Comparison of ENCODE assay signal across 20 cellular contexts in genomic region chr3:185653949-185654757, GRCh38.
A peak's percentile ranks its signal among the peaks of the same experiment; 100 is the strongest.
DNase-seq lines count a peak whose midpoint lies in the region; ATAC-seq, FAIRE-seq and TF ChIP-seq lines count a peak whose summit lies in the region.
"Had no signal": no experiment of that assay in that cellular context is flagged by ENCODE, and none has a peak within 500 bp of the region (broad histone marks: within the 10 kb centered on the region; RNA-seq: fewer than 3 reads in every experiment).

No MANE protein-coding gene starts in this region.

- H2AFZ ChIP-seq in astrocyte (ENCODE audit: low read depth, low read length) (no peak overlapping the region), neural cell (ENCODE audit: low read depth, low read length) (no peak overlapping the region)

- no peak for TF ChIP-seq CTCF in astrocyte (IDR thresholded peaks at IDR 0.05; ENCODE audit: insufficient read depth, low read depth, low read length)
- no peak for TF ChIP-seq CTCF in neural cell (IDR thresholded peaks at IDR 0.05; ENCODE audit: poor library complexity, severe bottlenecking)
- TF ChIP-seq CTCF in tibial nerve (IDR thresholded peaks at IDR 0.05): no peak
- TF ChIP-seq CTCF in left lung (IDR thresholded peaks at IDR 0.05): no peak

- TF ChIP-seq POLR2A in tibial nerve (IDR thresholded peaks at IDR 0.05): no peak

- no peak overlapping the region for H3K4me2 ChIP-seq in astrocyte (ENCODE audit: low read length)
- H3K4me2 ChIP-seq in neural cell (ENCODE audit: low read length): no peak overlapping the region

- no peak overlapping the region for H3K9ac ChIP-seq in astrocyte (ENCODE audit: low read length)
- H3K9ac ChIP-seq in neural cell (ENCODE audit: low read length): no peak overlapping the region

- WGBS in tibial nerve, 2 donors: 82 to 94% methylated on average over 12 of the region's 12 CpGs

- H3K79me2 ChIP-seq in astrocyte (ENCODE audit: insufficient read depth, low read length): no peaks in the 10 kb centered on the region
- no peaks in the 10 kb centered on the region for H3K79me2 ChIP-seq in neural cell (replicated peaks; ENCODE audit: insufficient read depth, low read length)

- TF ChIP-seq EP300 in neural cell (conservative IDR thresholded peaks at IDR 0.05; ENCODE audit: poor library complexity, severe bottlenecking) (no peak), tibial nerve (IDR thresholded peaks at IDR 0.05) (no peak)

- no peak for TF ChIP-seq RAD21 in neural cell (conservative IDR thresholded peaks at IDR 0.05)

- peak overlapping the region; percentile 58 for H3K27ac Mint-ChIP-seq in astrocyte (ENCODE audit: unreplicated experiment)
- H3K27ac Mint-ChIP-seq: B cell; CD4-positive, alpha-beta T cell had no signal

- H3K4me1 ChIP-seq in astrocyte (ENCODE audit: insufficient read depth, low read length) (peaks cover 43% of the 10 kb centered on the region), tibial nerve (peaks cover 5 to 61% (median 35%) of the 10 kb centered on the region in 4 donors), left lung (peaks cover 4 to 5% of the 10 kb centered on the region in 2 donors)

- no peaks in the 10 kb centered on the region for H3F3A ChIP-seq in neural cell (ENCODE audit: insufficient read depth, low read length, poor library complexity, severe bottlenecking)

- no peaks in the 10 kb centered on the region for H3K9me2 ChIP-seq in neural cell (ENCODE audit: insufficient read depth, low read length)

- H4K20me1 ChIP-seq in astrocyte (ENCODE audit: insufficient read depth, low read length): peaks cover 18% of the 10 kb centered on the region
- H4K20me1 ChIP-seq in neural cell (ENCODE audit: insufficient read depth): no peaks in the 10 kb centered on the region

- H3K27ac ChIP-seq in astrocyte (ENCODE audit: low read depth, low read length) (no peak overlapping the region), neural cell (ENCODE audit: low read length) (no peak overlapping the region), tibial nerve (peak overlapping the region; percentile 72 to 99 (median 94)), left lung (no peak overlapping the region)

- H3K9me3 Mint-ChIP-seq in astrocyte (ENCODE audit: unreplicated experiment): no peaks in the 10 kb centered on the region
- H3K9me3 Mint-ChIP-seq: CD4-positive, alpha-beta T cell had no signal

- FAIRE-seq in HTR-8/SVneo (lab: Jason Lieb, UNC): peak; percentile 20
- FAIRE-seq in astrocyte (lab: Jason Lieb, UNC): no peak
- FAIRE-seq: GM12892 had no signal

- H3K27me3 Mint-ChIP-seq in astrocyte (ENCODE audit: low read depth, unreplicated experiment): no peaks in the 10 kb centered on the region
- H3K27me3 Mint-ChIP-seq: B cell; CD4-positive, alpha-beta T cell had no signal

- H3K36me3 Mint-ChIP-seq in astrocyte (ENCODE audit: low read depth, unreplicated experiment): peaks cover 26% of the 10 kb centered on the region

- H3K9me3 ChIP-seq in astrocyte (ENCODE audit: insufficient read depth, low read depth, low read length): no peaks in the 10 kb centered on the region
- H3K9me3 ChIP-seq in neural cell (ENCODE audit: low read length): no peaks in the 10 kb centered on the region
- no peaks in the 10 kb centered on the region for H3K9me3 ChIP-seq in tibial nerve
- no peaks in the 10 kb centered on the region for H3K9me3 ChIP-seq in left lung

- ATAC-seq in left lung: no peak
- ATAC-seq in GM18867 (IDR thresholded peaks at IDR 0.05; ENCODE audit: unreplicated experiment): no peak

- intact Hi-C loops in left lung (cut with DNase I): no loop called here

- H3K4me3 ChIP-seq in astrocyte (ENCODE audit: insufficient read depth, low read depth, low read length) (no peak overlapping the region), neural cell (ENCODE audit: low read length) (no peak overlapping the region), tibial nerve (no peak overlapping the region), left lung (no peak overlapping the region)

- H3K27me3 ChIP-seq in astrocyte (ENCODE audit: insufficient read depth, low read length) (no peaks in the 10 kb centered on the region), neural cell (ENCODE audit: insufficient read depth, low read depth, low read length) (no peaks in the 10 kb centered on the region), tibial nerve (no peaks in the 10 kb centered on the region), left lung (no peaks in the 10 kb centered on the region)

- H3K4me1 Mint-ChIP-seq in astrocyte (ENCODE audit: low read depth, unreplicated experiment): peaks cover 49% of the 10 kb centered on the region
- H3K4me1 Mint-ChIP-seq: B cell had no signal

- no peak overlapping the region for H3K4me3 Mint-ChIP-seq in astrocyte (ENCODE audit: unreplicated experiment)
- H3K4me3 Mint-ChIP-seq: B cell; CD4-positive, alpha-beta T cell had no signal

- DNase-seq in HTR-8/SVneo (ENCODE audit: insufficient read length, low spot score) (no peak), astrocyte (ENCODE audit: low read depth) (peak; percentile 66), tibial nerve (ENCODE audit: low spot score in 2 of 2) (no peak), left lung (no peak)
- no peak for DNase-seq in activated CD4-positive, alpha-beta T cell treated with anti-CD3 and anti-CD28 coated beads, Interleukin-2, amount 50 U/mL, for 48 hours
- DNase-seq: ACHN; CD4-positive, alpha-beta T cell; DND-41; GDM1; KBM-7; NCI-H1048; NCI-H146; NCI-H2227 treated with DMSO at 0.1 percent for 48 hours; NCI-H526; NK-92 treated with Interleukin-12 subunit alpha and Interleukin-12 subunit beta, amount 100 ng/mL, for 24 hours; OCI-M1 had no signal

- H3K36me3 ChIP-seq in astrocyte (ENCODE audit: insufficient read depth, low read length) (peaks cover 17% of the 10 kb centered on the region), neural cell (ENCODE audit: insufficient read depth, low read length) (peaks cover 9% of the 10 kb centered on the region), tibial nerve (peaks cover 0 to 27% (median 0%) of the 10 kb centered on the region in 3 donors), left lung (peaks cover 0 to 3% of the 10 kb centered on the region in 2 donors)

TF ChIP-seq in neural cell, 6 proteins besides CTCF, POLR2A, EP300 and RAD21:
- no peak for TF ChIP-seq REST (IDR thresholded peaks at IDR 0.05; ENCODE audit: borderline replicate concordance)
- TF ChIP-seq POLR2AphosphoS5 (IDR thresholded peaks at IDR 0.05): peak; percentile 7

Comparison
In these comparisons a context has a peak if more than half of its experiments do, and no peak if none do; other contexts are left out.
1. H3K27ac ChIP-seq: peak in tibial nerve (4 of 4); none in astrocyte (single experiment), neural cell (single experiment) and left lung (0 of 2).